11 cellular contexts compared by ENCODE assay signal in the genomic region with DNA sequence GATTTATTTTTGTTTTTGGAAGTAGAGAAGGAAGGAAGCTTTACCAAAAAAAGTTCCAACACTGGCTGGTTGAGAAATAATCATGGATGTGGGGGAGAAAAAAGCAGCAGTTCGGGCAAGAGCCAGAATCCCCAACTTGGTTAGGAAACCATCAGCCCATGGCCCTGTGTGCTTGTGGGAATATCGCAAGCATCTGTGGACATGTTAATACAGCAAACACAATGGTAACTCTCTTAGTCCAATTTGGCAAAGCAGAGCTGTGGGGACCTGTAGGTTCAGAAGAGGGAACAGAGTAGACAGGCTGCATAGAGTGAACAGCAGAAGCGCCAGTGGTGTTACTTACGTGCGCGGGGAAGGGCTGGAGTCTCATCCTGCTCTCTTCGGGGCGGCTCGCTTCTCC. TPM values are rescaled to one million over a fixed set of nuclear protein-coding genes. Genes with fewer than 3 reads are reported as not detected.
DNase-seq lines count a peak whose midpoint lies in the region; ATAC-seq, FAIRE-seq and TF ChIP-seq lines count a peak whose summit lies in the region.
"Had no signal": no experiment of that assay in that cellular context is flagged by ENCODE, and none has a peak within 500 bp of the region (broad histone marks: within the 10 kb centered on the region; RNA-seq: fewer than 3 reads in every experiment).

No MANE protein-coding gene starts in this region.

- 98% methylated on average over 9 of the region's 9 CpGs for WGBS in mesenchymal stem cell
- WGBS in pancreas, 2 donors, result 92 to 93% methylated on average over 9 of the region's 9 CpGs

- peak overlapping the region; percentile 71 to 73 for H2BK12ac ChIP-seq in mesenchymal stem cell (ENCODE audit: low read length in 2 of 2)

- H3K14ac ChIP-seq in mesenchymal stem cell (ENCODE audit: low read length in 2 of 2), result peak overlapping the region in 1 of 2 experiments; percentile 71

- H3K4me1 Mint-ChIP-seq in activated naive CD4-positive, alpha-beta T cell treated with anti-CD3 and anti-CD28 coated beads for 36 hours (ENCODE audit: low read depth), result peaks cover 24% of the 10 kb centered on the region
- H3K4me1 Mint-ChIP-seq in brain, result peaks cover 71% of the 10 kb centered on the region

- ATAC-seq in pancreas, result no peak

- no peak overlapping the region for H2BK120ac ChIP-seq in mesenchymal stem cell (ENCODE audit: low read depth, low read length)

- peak overlapping the region; percentile 46 for H2BK5ac ChIP-seq in mesenchymal stem cell (ENCODE audit: low read depth, low read length, poor library complexity, severe bottlenecking)

- H3K36me3 Mint-ChIP-seq in activated naive CD4-positive, alpha-beta T cell treated with anti-CD3 and anti-CD28 coated beads for 36 hours (ENCODE audit: low read depth), result peaks cover 28% of the 10 kb centered on the region
- H3K36me3 Mint-ChIP-seq in brain, result peaks cover 33% of the 10 kb centered on the region

- no peaks in the 10 kb centered on the region for H3K27me3 Mint-ChIP-seq in activated naive CD4-positive, alpha-beta T cell treated with anti-CD3 and anti-CD28 coated beads for 36 hours (ENCODE audit: low read depth)
- no peaks in the 10 kb centered on the region for H3K27me3 Mint-ChIP-seq in brain

- H3K4me3 Mint-ChIP-seq in activated naive CD4-positive, alpha-beta T cell treated with anti-CD3 and anti-CD28 coated beads for 36 hours, result no peak overlapping the region
- H3K4me3 Mint-ChIP-seq in brain, result peak overlapping the region in 3 of 5 experiments; percentile 0 to 41 (median 25)

- H3K9ac ChIP-seq in mesenchymal stem cell (ENCODE audit: low read length), result no peak overlapping the region

- no peak overlapping the region for H3K23ac ChIP-seq in mesenchymal stem cell (ENCODE audit: low read length in 2 of 2)

- peaks cover 11% of the 10 kb centered on the region for H3K79me1 ChIP-seq in mesenchymal stem cell (replicated peaks; ENCODE audit: low read length, poor library complexity, severe bottlenecking)

- no peak overlapping the region for H2AFZ ChIP-seq in mesenchymal stem cell (ENCODE audit: low read depth, low read length)

- no peak for DNase-seq in activated naive CD4-positive, alpha-beta T cell treated with anti-CD3 and anti-CD28 coated beads for 36 hours
- no peak for DNase-seq in activated naive CD4-positive, alpha-beta T cell treated with Interleukin-2 at 50 U/mL for 16 hours
- DNase-seq in mesenchymal stem cell (no peak), HT-29 (ENCODE audit: low spot score) (no peak), pancreas (no peak), epidermal melanocyte (ENCODE audit: insufficient read length, low spot score) (no peak)
- DNase-seq: cortex of kidney, RPMI8226 had no signal

- H3K4me3 ChIP-seq in mesenchymal stem cell (ENCODE audit: insufficient read depth in 1 of 2, low read depth in 1 of 2, low read length in 2 of 2) (no peak overlapping the region), pancreas (no peak overlapping the region)
- H3K4me3 ChIP-seq: smooth muscle cell had no signal

- H3K9me3 ChIP-seq in mesenchymal stem cell (ENCODE audit: control insufficient read depth, low read length) (no peaks in the 10 kb centered on the region), pancreas (no peaks in the 10 kb centered on the region)

- TF ChIP-seq CTCF in brain (conservative IDR thresholded peaks at IDR 0.05), result no peak
- no peak for TF ChIP-seq CTCF in pancreas (IDR thresholded peaks at IDR 0.05)

- no peaks in the 10 kb centered on the region for H3K27me3 ChIP-seq in mesenchymal stem cell (ENCODE audit: control insufficient read depth in 1 of 2, insufficient read depth in 1 of 2, low read length in 2 of 2)
- H3K27me3 ChIP-seq in pancreas, result no peaks in the 10 kb centered on the region

- H4K91ac ChIP-seq in mesenchymal stem cell (ENCODE audit: low read length), result peak overlapping the region; percentile 18

- intact Hi-C loops in activated naive CD4-positive, alpha-beta T cell treated with anti-CD3 and anti-CD28 coated beads for 36 hours (cut with micrococcal nuclease), result no loop called here
- intact Hi-C loops in pancreas (cut with DNase I), result loop anchor here in 1 of 3 donors (10.0 kb wide), 1 partner anchor 48 kb away; the partner anchor contains the start of genes ANKRD13A and GIT2

- no peaks in the 10 kb centered on the region for H3K9me3 Mint-ChIP-seq in activated naive CD4-positive, alpha-beta T cell treated with anti-CD3 and anti-CD28 coated beads for 36 hours
- no peaks in the 10 kb centered on the region for H3K9me3 Mint-ChIP-seq in brain

- no peak overlapping the region for H2BK15ac ChIP-seq in mesenchymal stem cell (ENCODE audit: low read depth, poor library complexity, severe bottlenecking)

- H4K8ac ChIP-seq in mesenchymal stem cell (ENCODE audit: low read length), result no peak overlapping the region

- CTCF ChIA-PET in activated naive CD4-positive, alpha-beta T cell treated with anti-CD3 and anti-CD28 coated beads for 36 hours (lab: Charles Lee), result interaction anchor here (1.0 to 1.1 kb wide), 2 partner anchors 16 to 17 kb away, joined by 3 to 5 read pairs; no protein-coding TSS in a partner anchor

- H3K4me1 ChIP-seq in mesenchymal stem cell (ENCODE audit: control insufficient read depth, insufficient read depth, low read depth, low read length) (peaks cover 23% of the 10 kb centered on the region), pancreas (peaks cover 44 to 59% (median 53%) of the 10 kb centered on the region in 3 donors)

- H3K27ac ChIP-seq in mesenchymal stem cell (ENCODE audit: low read length, poor library complexity, severe bottlenecking) (peak overlapping the region; percentile 48), temporal lobe (ENCODE audit: low read depth, low read length) (peak overlapping the region; percentile 80), pancreas (peak overlapping the region in 2 of 4 donors; percentile 48 to 59)

- H3K18ac ChIP-seq in mesenchymal stem cell (ENCODE audit: low read depth in 1 of 2, low read length in 2 of 2), result peak overlapping the region in 1 of 2 experiments; percentile 34

- H3K27ac Mint-ChIP-seq in activated naive CD4-positive, alpha-beta T cell treated with anti-CD3 and anti-CD28 coated beads for 36 hours, result peak overlapping the region; percentile 15
- H3K27ac Mint-ChIP-seq in brain, result peak overlapping the region in 4 of 5 experiments; percentile 51 to 97 (median 88)

- H2AK5ac ChIP-seq in mesenchymal stem cell (ENCODE audit: low read length, severe bottlenecking), result peak overlapping the region; percentile 98

- H3K4ac ChIP-seq in mesenchymal stem cell (ENCODE audit: low read depth in 1 of 2, low read length in 2 of 2), result peak overlapping the region in 1 of 2 experiments; percentile 43

- H3K36me3 ChIP-seq in mesenchymal stem cell (ENCODE audit: control insufficient read depth in 1 of 2, insufficient read depth in 2 of 2, low read depth in 1 of 2, low read length in 2 of 2) (peaks cover 6 to 72% of the 10 kb centered on the region in 2 experiments), pancreas (peaks cover 0 to 9% (median 3%) of the 10 kb centered on the region in 3 donors)

- H3K4me2 ChIP-seq in mesenchymal stem cell (ENCODE audit: low read length, poor library complexity, severe bottlenecking), result no peak overlapping the region
- H3K4me2 ChIP-seq: smooth muscle cell had no signal

- FAIRE-seq in pancreas (lab: Jason Lieb, UNC), result no peak

RNA-seq across cellular contexts. Expression of gene TCHP, which starts 46.8 kb away (rescaled TPM):
- 10 to 100 TPM; 19.6 to 20.9 TPM for total RNA-seq in activated naive CD4-positive, alpha-beta T cell treated with anti-CD3 and anti-CD28 coated beads for 36 hours
- polyA plus RNA-seq in brain (ENCODE audit: insufficient read depth, low read depth, low replicate concordance) (14.7 TPM), pancreas (10 to 100 TPM; 10.8 to 20.9 TPM)
- polyA plus RNA-seq in mesenchymal stem cell (2013, experiment 1 of 2), result 8.0 TPM
- 7.8 TPM for polyA plus RNA-seq in mesenchymal stem cell (2013, experiment 2 of 2)
- total RNA-seq in temporal lobe (3.2 TPM), pancreas (10 to 100 TPM in 3 of 6 donors, 1 to 10 TPM in 3; 8.4 to 11.9 (median 10.2) TPM)
- 8.8 and 16.7 TPM in 2 replicates for total RNA-seq in HT-29 (2014; rRNA removed; shearing (Covaris generic))

RNA-seq across cellular contexts. Expression of gene GIT2, which starts 49.3 kb away (rescaled TPM):
- total RNA-seq in activated naive CD4-positive, alpha-beta T cell treated with anti-CD3 and anti-CD28 coated beads for 36 hours, result 10 to 100 TPM; 40.2 to 41.6 TPM
- polyA plus RNA-seq in brain (ENCODE audit: insufficient read depth, low read depth, low replicate concordance) (12.7 TPM), pancreas (10 to 100 TPM; 16.5 to 21.8 TPM)
- 25.2 TPM for polyA plus RNA-seq in mesenchymal stem cell (2013, experiment 1 of 2)
- polyA plus RNA-seq in mesenchymal stem cell (2013, experiment 2 of 2), result 24.1 TPM
- total RNA-seq in temporal lobe (28.0 TPM), pancreas (10 to 100 TPM; 24.7 to 38.8 (median 33.6) TPM)
- total RNA-seq in HT-29 (2014; rRNA removed; shearing (Covaris generic)), result 9.8 and 15.3 TPM in 2 replicates

RNA-seq across cellular contexts. Expression of gene ANKRD13A, which starts 52.3 kb away (rescaled TPM):
- 10 to 100 TPM; 28.3 to 31.5 TPM for total RNA-seq in activated naive CD4-positive, alpha-beta T cell treated with anti-CD3 and anti-CD28 coated beads for 36 hours
- 28.1 TPM for polyA plus RNA-seq in brain (ENCODE audit: insufficient read depth, low read depth, low replicate concordance)
- 17.6 TPM for polyA plus RNA-seq in mesenchymal stem cell (2013, experiment 1 of 2)
- 18.0 TPM for polyA plus RNA-seq in mesenchymal stem cell (2013, experiment 2 of 2)
- total RNA-seq in temporal lobe, result 23.1 TPM
- 21.5 and 30.5 TPM in 2 replicates for total RNA-seq in HT-29 (2014; rRNA removed; shearing (Covaris generic))
- 10 to 100 TPM; 14.0 to 29.7 (median 16.7) TPM for total RNA-seq in pancreas
- polyA plus RNA-seq in pancreas, result 10 to 100 TPM; 10.7 to 25.7 TPM
